19 cellular contexts compared by ENCODE assay signal in genomic region chr2:232328038-232328435, GRCh38. TPM values are rescaled to one million over a fixed set of nuclear protein-coding genes. Genes with fewer than 3 reads are reported as not detected.
DNase-seq lines count a peak whose midpoint lies in the region; ATAC-seq, FAIRE-seq and TF ChIP-seq lines count a peak whose summit lies in the region.
"Had no signal": no experiment of that assay in that cellular context is flagged by ENCODE, and none has a peak within 500 bp of the region (broad histone marks: within the 10 kb centered on the region; RNA-seq: fewer than 3 reads in every experiment).

No MANE protein-coding gene starts in this region.

- H3K4me1 Mint-ChIP-seq in endodermal cell = peaks cover 7% of the 10 kb centered on the region

- no peaks in the 10 kb centered on the region for H3K36me3 ChIP-seq in endodermal cell (ENCODE audit: control insufficient read depth, insufficient read depth, low read length)
- H3K36me3 ChIP-seq: suprapubic skin had no signal

- H3K36me3 Mint-ChIP-seq in endodermal cell (ENCODE audit: low read depth) = no peaks in the 10 kb centered on the region

- H3K4me3 ChIP-seq in endodermal cell (ENCODE audit: low read length) = no peak overlapping the region
- H3K4me3 ChIP-seq: suprapubic skin had no signal

- no peaks in the 10 kb centered on the region for H3K27me3 ChIP-seq in endodermal cell (ENCODE audit: control insufficient read depth, insufficient read depth, low read length, poor library complexity, severe bottlenecking)
- H3K27me3 ChIP-seq: suprapubic skin had no signal

- no peaks in the 10 kb centered on the region for H3K27me3 Mint-ChIP-seq in endodermal cell (ENCODE audit: insufficient read depth)
- H3K27me3 Mint-ChIP-seq: activated CD4-positive, alpha-beta T cell treated with anti-CD3 and anti-CD28 coated beads, Interleukin-2, amount 10 ng/mL, durations not matched to agents 7 days and 5 days had no signal

- no peak overlapping the region for H3K27ac Mint-ChIP-seq in endodermal cell
- H3K27ac Mint-ChIP-seq: activated CD4-positive, alpha-beta T cell treated with anti-CD3 and anti-CD28 coated beads, Interleukin-2, amount 10 ng/mL, durations not matched to agents 7 days and 5 days; T-helper 2 cell treated with Interferon-gamma antibody and Interleukin-4, amounts not matched to agents 5 μg/mL and 100 μg/mL, for 36 hours had no signal

- H3K9me3 ChIP-seq in endodermal cell (ENCODE audit: control insufficient read depth, low read length) = no peaks in the 10 kb centered on the region
- H3K9me3 ChIP-seq: suprapubic skin had no signal

- 77 to 80% methylated on average over 1 to 2 of the region's 2 CpGs for WGBS in endodermal cell (ENCODE audit: insufficient coverage in 1 of 2, insufficient read length in 1 of 2), 2 experiments

- H3K9ac ChIP-seq in endodermal cell (ENCODE audit: extremely low read depth, low read length, poor library complexity, severe bottlenecking) = no peak overlapping the region
- H3K9ac ChIP-seq: parathyroid adenoma had no signal

- H3K9me3 Mint-ChIP-seq in endodermal cell = no peaks in the 10 kb centered on the region
- H3K9me3 Mint-ChIP-seq: activated CD4-positive, alpha-beta T cell treated with anti-CD3 and anti-CD28 coated beads, Interleukin-2, amount 10 ng/mL, durations not matched to agents 7 days and 5 days; T-helper 2 cell treated with Interferon-gamma antibody and Interleukin-4, amounts not matched to agents 5 μg/mL and 100 μg/mL, for 36 hours had no signal

- TF ChIP-seq CTCF in D721Med (IDR thresholded peaks at IDR 0.05; ENCODE audit: insufficient read depth, missing control alignments) = peak; percentile 15
- TF ChIP-seq CTCF in endodermal cell (conservative IDR thresholded peaks at IDR 0.05) = no peak

- no peak overlapping the region for H3K4me3 Mint-ChIP-seq in endodermal cell
- H3K4me3 Mint-ChIP-seq: activated CD4-positive, alpha-beta T cell treated with anti-CD3 and anti-CD28 coated beads, Interleukin-2, amount 10 ng/mL, durations not matched to agents 7 days and 5 days; T-helper 2 cell treated with Interferon-gamma antibody and Interleukin-4, amounts not matched to agents 5 μg/mL and 100 μg/mL, for 36 hours had no signal

- peaks cover 5% of the 10 kb centered on the region for H3K4me1 ChIP-seq in endodermal cell (ENCODE audit: control insufficient read depth, insufficient read depth, low read length)

- no peak for FAIRE-seq in D721Med (lab: Jason Lieb, UNC)
- FAIRE-seq: endometrium had no signal

- peak; percentile 18 to 27 for DNase-seq in NCI-H524 (lab: John Stamatoyannopoulos, UW)
- DNase-seq in NCI-H524 treated with DMSO at 0.1 percent for 48 hours (lab: John Stamatoyannopoulos, UW) = no peak
- no peak for DNase-seq in D721Med (ENCODE audit: insufficient read length, low spot score)
- DNase-seq in endodermal cell = peak; percentile 54
- DNase-seq in cortex of kidney (lab: John Stamatoyannopoulos, UW) = no peak
- DNase-seq in activated gamma-delta T cell (lab: John Stamatoyannopoulos, UW) = no peak
- DNase-seq: activated CD4-positive, alpha-beta T cell treated with anti-CD3 and anti-CD28 coated beads, Interleukin-2, amount 10 ng/mL, durations not matched to agents 7 days and 5 days; central memory CD4-positive, alpha-beta T cell; GOT3; NCI-H146; NCI-H774 had no signal

- ATAC-seq in GM21786 (IDR thresholded peaks at IDR 0.05; ENCODE audit: unreplicated experiment) (peak; percentile 53), HG02981 (IDR thresholded peaks at IDR 0.05; ENCODE audit: unreplicated experiment) (no peak)

- no peak overlapping the region for H3K27ac ChIP-seq in endodermal cell (ENCODE audit: low read depth, low read length)
- H3K27ac ChIP-seq: HL-60, parathyroid adenoma, suprapubic skin had no signal

RNA-seq across cellular contexts. Expression of gene ALPP, which starts 50.5 kb away (rescaled TPM):
- not detected for total RNA-seq in endodermal cell
- not detected for polyA plus RNA-seq in endodermal cell (2013, experiment 1 of 2)
- polyA plus RNA-seq in endodermal cell (2013, experiment 2 of 2) = not detected
- total RNA-seq: activated CD4-positive, alpha-beta T cell treated with anti-CD3 and anti-CD28 coated beads, Interleukin-2, amount 10 ng/mL, durations not matched to agents 7 days and 5 days; glomerular endothelial cell; suprapubic skin had no signal

Comparison
In these comparisons a context has a peak if more than half of its experiments do, and no peak if none do; other contexts are left out.
1. DNase-seq: peak in NCI-H524 (2 of 2) and endodermal cell (single experiment); none in NCI-H524 treated with DMSO at 0.1 percent for 48 hours (single experiment), D721Med (single experiment), cortex of kidney (single experiment) and activated gamma-delta T cell (single experiment).